ENCODE assay signal across 10 cellular contexts in genomic region chr13:90686438-90686837, GRCh38.
DNase-seq lines count a peak whose midpoint lies in the region; ATAC-seq and TF ChIP-seq lines count a peak whose summit lies in the region.
"Had no signal": no experiment of that assay in that cellular context is flagged by ENCODE, and none has a peak within 500 bp of the region (broad histone marks: within the 10 kb centered on the region; RNA-seq: fewer than 3 reads in every experiment).

No MANE protein-coding gene starts in this region.

- no peak overlapping the region for H3K27ac ChIP-seq in RWPE1

- POLR2A ChIA-PET in RWPE1 (lab: Yijun Ruan, JAX; ENCODE audit: low non-redundant PET): no interaction called here

- ATAC-seq in sciatic nerve (peak; percentile 72), HG03095 (IDR thresholded peaks at IDR 0.05; ENCODE audit: unreplicated experiment) (no peak), GM21360 (IDR thresholded peaks at IDR 0.05; ENCODE audit: unreplicated experiment) (no peak)
- ATAC-seq: GM23338 had no signal

- TF ChIP-seq CTCF in RWPE1 (conservative IDR thresholded peaks at IDR 0.05; ENCODE audit: low read depth): no peak

- CTCF ChIA-PET in RWPE1 (lab: Yijun Ruan, JAX): interaction anchor here (0.6 kb wide), 1 partner anchor 18 kb away, joined by 3 read pairs; no protein-coding TSS in a partner anchor

- DNase-seq in GM04504 (ENCODE audit: low read depth): peak; percentile 62
- DNase-seq in RWPE1 (ENCODE audit: low spot score): peak; percentile 58
- DNase-seq in fibroblast of peridontal ligament (ENCODE audit: extremely low read depth): peak; percentile 24
- no peak for DNase-seq in sciatic nerve (ENCODE audit: low spot score)
- no peak for DNase-seq in NCI-H69 (lab: John Stamatoyannopoulos, UW)
- DNase-seq in amniotic stem cell (lab: John Stamatoyannopoulos, UW): no peak
- DNase-seq: NCI-H748 treated with DMSO at 0.1 percent for 48 hours had no signal

- intact Hi-C loops in sciatic nerve (cut with DNase I): no loop called here

Comparison
In these comparisons a context has a peak if more than half of its experiments do, and no peak if none do; other contexts are left out.
1. DNase-seq: peak in GM04504 (single experiment), RWPE1 (single experiment) and fibroblast of peridontal ligament (single experiment); none in sciatic nerve (single experiment), NCI-H69 (single experiment) and amniotic stem cell (single experiment).